ENCODE assay signal across 28 cellular contexts in the genomic region with DNA sequence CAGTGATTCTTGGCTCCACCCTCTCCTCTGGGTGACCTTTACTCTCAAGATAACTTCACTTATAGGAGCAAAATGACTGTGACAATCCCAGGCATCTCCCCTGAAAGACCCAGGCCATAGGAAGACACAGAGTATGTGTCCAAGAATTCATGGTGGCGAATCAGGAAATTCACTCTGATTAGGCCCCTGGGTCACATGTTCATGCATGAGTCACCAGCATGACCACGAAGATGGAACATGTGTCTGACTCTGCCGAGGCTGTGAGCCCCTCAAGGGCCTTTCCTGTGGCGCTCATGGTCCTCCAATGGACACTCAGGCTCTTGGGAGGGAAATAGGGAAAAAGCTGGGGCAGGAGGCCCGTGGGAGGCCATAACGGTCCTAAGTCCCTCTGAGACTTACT.
"Had no signal": no experiment of that assay in that cellular context is flagged by ENCODE, and none has a peak within 500 bp of the region (broad histone marks: within the 10 kb centered on the region; RNA-seq: fewer than 3 reads in every experiment).

No MANE protein-coding gene starts in this region.

- H3K4me3 ChIP-seq: gastrocnemius medialis, pancreas, psoas muscle, right atrium auricular region, skin epidermis, tibial artery had no signal

- H3K4me1 Mint-ChIP-seq: activated B cell treated with CpG ODN at 0.5 μM for 24 hours; activated T-helper 17 cell treated with anti-CD3 and anti-CD28 coated beads, Interleukin-2, amount 50 U/mL, for 72 hours; stimulated activated effector memory CD8-positive, alpha-beta T cell treated with anti-CD3 and anti-CD28 coated beads, Interleukin-12 subunit alpha, Interleukin-12 subunit beta, amount 100 ng/mL, for 72 hours; stimulated activated naive CD8-positive, alpha-beta T cell treated with anti-CD3 and anti-CD28 coated beads, Interleukin-15, amount 100 ng/mL, for 72 hours had no signal

- H3K4me3 Mint-ChIP-seq: activated B cell treated with CpG ODN at 0.5 μM for 24 hours; activated T-cell treated with anti-CD3 and anti-CD28 coated beads, Interleukin-2, amount 50 U/mL, for 24 hours; activated T-helper 17 cell treated with anti-CD3 and anti-CD28 coated beads, Interleukin-2, amount 50 U/mL, for 72 hours; nephron; stimulated activated effector memory CD8-positive, alpha-beta T cell treated with anti-CD3 and anti-CD28 coated beads, Interleukin-12 subunit alpha, Interleukin-12 subunit beta, amount 100 ng/mL, for 72 hours; stimulated activated naive CD8-positive, alpha-beta T cell treated with anti-CD3 and anti-CD28 coated beads, Interleukin-15, amount 100 ng/mL, for 72 hours; T-helper 1 cell treated with Interleukin-12 subunit alpha and Interleukin-12 subunit beta and Interleukin-4 antibody, amounts not matched to agents 30 μg/mL and 1 μg/mL, for 36 hours had no signal

- H3K27me3 ChIP-seq: gastrocnemius medialis, pancreas, right atrium auricular region, tibial artery had no signal

- H3K9me3 Mint-ChIP-seq: activated B cell treated with CpG ODN at 0.5 μM for 24 hours; activated naive CD4-positive, alpha-beta T cell treated with anti-CD3 and anti-CD28 coated beads, Interleukin-2, amount 50 U/mL, for 72 hours; activated T-cell treated with anti-CD3 and anti-CD28 coated beads, Interleukin-2, amount 50 U/mL, for 24 hours; activated T-helper 17 cell treated with anti-CD3 and anti-CD28 coated beads, Interleukin-2, amount 50 U/mL, for 72 hours; stimulated activated effector memory CD8-positive, alpha-beta T cell treated with anti-CD3 and anti-CD28 coated beads, Interleukin-12 subunit alpha, Interleukin-12 subunit beta, amount 100 ng/mL, for 72 hours; T-helper 1 cell treated with Interleukin-12 subunit alpha and Interleukin-12 subunit beta and Interleukin-4 antibody, amounts not matched to agents 30 μg/mL and 1 μg/mL, for 36 hours had no signal

- DNase-seq: activated B cell treated with CpG ODN at 0.5 μM for 24 hours; activated CD4-positive, alpha-beta T cell treated with anti-CD3 and anti-CD28 coated beads for 4 hours; activated CD8-positive, alpha-beta memory T cell treated with anti-CD3 and anti-CD28 coated beads for 24 hours; activated CD8-positive, alpha-beta memory T cell treated with anti-CD3 and anti-CD28 coated beads, Interleukin-2, amount 50 U/mL, for 4 hours; activated T-cell treated with anti-CD3 and anti-CD28 coated beads, Interleukin-2, amount 50 U/mL, for 24 hours; central memory CD4-positive, alpha-beta T cell; effector memory CD4-positive, alpha-beta T cell; gastrocnemius medialis; hypothalamus; left colon; mesenchymal stem cell; pancreas; psoas muscle; stimulated activated CD4-positive, alpha-beta T cell treated with anti-CD3 and anti-CD28 coated beads, Interleukin-2, amount 100 ng/mL, for 24 hours; stimulated activated naive CD8-positive, alpha-beta T cell treated with anti-CD3 and anti-CD28 coated beads, Interleukin-15, amount 100 ng/mL, for 72 hours; T1000; tibial artery had no signal

- H3K9me3 ChIP-seq: gastrocnemius medialis, neutrophil, pancreas, psoas muscle, right atrium auricular region, tibial artery had no signal

- FAIRE-seq: astrocyte, colon, islet of Langerhans, pancreas had no signal

- H3K36me3 Mint-ChIP-seq: activated naive CD4-positive, alpha-beta T cell treated with anti-CD3 and anti-CD28 coated beads, Interleukin-2, amount 50 U/mL, for 72 hours; stimulated activated effector memory CD8-positive, alpha-beta T cell treated with anti-CD3 and anti-CD28 coated beads, Interleukin-12 subunit alpha, Interleukin-12 subunit beta, amount 100 ng/mL, for 72 hours had no signal

- ATAC-seq: activated T-helper 17 cell treated with anti-CD3 and anti-CD28 coated beads, Interleukin-2, amount 50 U/mL, for 72 hours; gastrocnemius medialis; left colon; pancreas; psoas muscle; stimulated activated effector memory CD8-positive, alpha-beta T cell treated with anti-CD3 and anti-CD28 coated beads, Interleukin-12 subunit alpha, Interleukin-12 subunit beta, amount 100 ng/mL, for 72 hours; stimulated activated naive CD8-positive, alpha-beta T cell treated with anti-CD3 and anti-CD28 coated beads, Interleukin-15, amount 100 ng/mL, for 72 hours had no signal

- H3K27ac Mint-ChIP-seq: activated B cell treated with CpG ODN at 0.5 μM for 24 hours; activated naive CD4-positive, alpha-beta T cell treated with anti-CD3 and anti-CD28 coated beads, Interleukin-2, amount 50 U/mL, for 72 hours; activated T-cell treated with anti-CD3 and anti-CD28 coated beads, Interleukin-2, amount 50 U/mL, for 24 hours; activated T-helper 17 cell treated with anti-CD3 and anti-CD28 coated beads, Interleukin-2, amount 50 U/mL, for 72 hours; nephron; stimulated activated effector memory CD8-positive, alpha-beta T cell treated with anti-CD3 and anti-CD28 coated beads, Interleukin-12 subunit alpha, Interleukin-12 subunit beta, amount 100 ng/mL, for 72 hours; stimulated activated naive CD8-positive, alpha-beta T cell treated with anti-CD3 and anti-CD28 coated beads, Interleukin-15, amount 100 ng/mL, for 72 hours; T-helper 1 cell treated with Interleukin-12 subunit alpha and Interleukin-12 subunit beta and Interleukin-4 antibody, amounts not matched to agents 30 μg/mL and 1 μg/mL, for 36 hours had no signal

- H3K4me1 ChIP-seq: gastrocnemius medialis, pancreas, psoas muscle, right atrium auricular region, tibial artery had no signal

- H3K27ac ChIP-seq: gastrocnemius medialis, neutrophil, pancreas, psoas muscle, right atrium auricular region, skin epidermis, tibial artery had no signal
